In the genomic region with DNA sequence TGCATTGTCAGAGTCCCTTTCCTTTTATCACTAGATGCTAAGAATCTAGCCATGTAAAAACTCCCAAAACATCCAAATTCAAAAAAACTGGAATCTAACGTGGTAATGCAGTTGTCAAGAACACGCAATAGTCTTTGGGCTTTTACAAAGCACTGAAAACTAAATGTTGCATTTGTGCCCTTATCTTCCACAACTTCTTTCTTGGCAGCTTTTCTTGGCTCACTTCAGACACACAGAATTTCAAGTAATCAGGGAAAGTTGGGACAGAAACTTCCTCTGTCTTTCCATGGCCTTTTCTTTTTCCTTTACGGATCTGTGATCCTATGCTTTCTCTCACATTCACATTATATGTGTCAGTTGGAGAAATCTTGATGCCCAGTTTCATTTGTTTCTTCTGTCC, we compare ENCODE assay signal across 14 cellular contexts.
DNase-seq lines count a peak whose midpoint lies in the region; ATAC-seq and TF ChIP-seq lines count a peak whose summit lies in the region.
"Had no signal": no experiment of that assay in that cellular context is flagged by ENCODE, and none has a peak within 500 bp of the region (broad histone marks: within the 10 kb centered on the region; RNA-seq: fewer than 3 reads in every experiment).

No MANE protein-coding gene starts in this region.

- peak overlapping the region; percentile 75 for H2AFZ ChIP-seq in parathyroid adenoma

- H3K36me3 ChIP-seq in parathyroid adenoma (ENCODE audit: control insufficient read depth, insufficient read depth, low read length) (no peaks in the 10 kb centered on the region), uterus (no peaks in the 10 kb centered on the region)
- H3K36me3 ChIP-seq: brain microvascular endothelial cell had no signal

- intact Hi-C loops in left cardiac atrium (cut with DNase I) = loop anchor here in 1 of 2 donors (10.0 kb wide), 1 partner anchor 82 kb away; no protein-coding TSS in a partner anchor
- intact Hi-C loops in uterus (cut with DNase I; ENCODE audit: low total_unique reads) = no loop called here

- H3K27ac ChIP-seq in parathyroid adenoma (peak overlapping the region; percentile 83), uterus (peak overlapping the region; percentile 86 to 87)
- H3K27ac ChIP-seq: HL-60 had no signal

- H3K4me3 ChIP-seq in parathyroid adenoma (ENCODE audit: low read depth, low read length) (no peak overlapping the region), uterus (no peak overlapping the region)

- peaks cover 29% of the 10 kb centered on the region for H3K79me2 ChIP-seq in parathyroid adenoma

- H3K4me3 Mint-ChIP-seq in brain = peak overlapping the region in 1 of 5 experiments; percentile 65
- H3K4me3 Mint-ChIP-seq: activated B cell treated with CpG ODN at 0.5 μM for 24 hours; activated T-cell treated with anti-CD3 and anti-CD28 coated beads, Interleukin-2, amount 50 U/mL, for 24 hours; stimulated activated effector memory CD8-positive, alpha-beta T cell treated with anti-CD3 and anti-CD28 coated beads, Interleukin-12 subunit alpha, Interleukin-12 subunit beta, amount 100 ng/mL, for 72 hours had no signal

- H3K9me3 Mint-ChIP-seq in brain = peaks cover 0 to 2% (median 0%) of the 10 kb centered on the region in 5 experiments
- H3K9me3 Mint-ChIP-seq: activated T-cell treated with anti-CD3 and anti-CD28 coated beads, Interleukin-2, amount 50 U/mL, for 24 hours; stimulated activated effector memory CD8-positive, alpha-beta T cell treated with anti-CD3 and anti-CD28 coated beads, Interleukin-12 subunit alpha, Interleukin-12 subunit beta, amount 100 ng/mL, for 72 hours had no signal

- peak overlapping the region; percentile 8 for H3K4me2 ChIP-seq in parathyroid adenoma (ENCODE audit: low read length)

- H3K4me1 Mint-ChIP-seq in brain = peaks cover 61% of the 10 kb centered on the region

- TF ChIP-seq POLR2A in uterus (IDR thresholded peaks at IDR 0.05) = no peak

- no peaks in the 10 kb centered on the region for H3K9me3 ChIP-seq in parathyroid adenoma (ENCODE audit: control insufficient read depth, low read length)
- no peaks in the 10 kb centered on the region for H3K9me3 ChIP-seq in uterus

- H3K27ac Mint-ChIP-seq in brain = peak overlapping the region in 3 of 5 experiments; percentile 81 to 94 (median 92)
- H3K27ac Mint-ChIP-seq: activated B cell treated with CpG ODN at 0.5 μM for 24 hours; activated T-cell treated with anti-CD3 and anti-CD28 coated beads, Interleukin-2, amount 50 U/mL, for 24 hours; stimulated activated effector memory CD8-positive, alpha-beta T cell treated with anti-CD3 and anti-CD28 coated beads, Interleukin-12 subunit alpha, Interleukin-12 subunit beta, amount 100 ng/mL, for 72 hours had no signal

- DNase-seq in left cardiac atrium (no peak), uterus (no peak), NCI-H128 (lab: John Stamatoyannopoulos, UW; ENCODE audit: unreplicated experiment) (no peak)
- DNase-seq in activated T-cell treated with anti-CD3 and anti-CD28 coated beads, Interleukin-2, amount 50 U/mL, for 1 hour = no peak
- DNase-seq: activated B cell treated with CpG ODN at 0.5 μM for 24 hours; activated T-cell treated with anti-CD3 and anti-CD28 coated beads, Interleukin-2, amount 50 U/mL, for 24 hours; brain microvascular endothelial cell; stimulated activated CD4-positive, alpha-beta T cell treated with anti-CD3 and anti-CD28 coated beads, Interleukin-1b, Interleukin-23, amount 100 ng/mL, for 48 hours had no signal

- no peak overlapping the region for H3K9ac ChIP-seq in parathyroid adenoma

- H3K4me1 ChIP-seq in parathyroid adenoma (peaks cover 25% of the 10 kb centered on the region), uterus (peaks cover 6 to 24% of the 10 kb centered on the region in 2 donors)

- H3K27me3 ChIP-seq in parathyroid adenoma (ENCODE audit: control insufficient read depth, insufficient read depth, low read length) (no peaks in the 10 kb centered on the region), uterus (no peaks in the 10 kb centered on the region)
- H3K27me3 ChIP-seq: brain microvascular endothelial cell had no signal

- H3K27me3 Mint-ChIP-seq in brain = no peaks in the 10 kb centered on the region
- H3K27me3 Mint-ChIP-seq: activated B cell treated with CpG ODN at 0.5 μM for 24 hours; activated T-cell treated with anti-CD3 and anti-CD28 coated beads, Interleukin-2, amount 50 U/mL, for 24 hours had no signal

- no peak for TF ChIP-seq CTCF in brain (conservative IDR thresholded peaks at IDR 0.05)
- no peak for TF ChIP-seq CTCF in parathyroid adenoma (IDR thresholded peaks at IDR 0.05)
- no peak for TF ChIP-seq CTCF in uterus (IDR thresholded peaks at IDR 0.05)

- no peaks in the 10 kb centered on the region for H3K36me3 Mint-ChIP-seq in brain
- H3K36me3 Mint-ChIP-seq: stimulated activated effector memory CD8-positive, alpha-beta T cell treated with anti-CD3 and anti-CD28 coated beads, Interleukin-12 subunit alpha, Interleukin-12 subunit beta, amount 100 ng/mL, for 72 hours had no signal

- peak; percentile 58 to 68 for ATAC-seq in left cardiac atrium
- no peak for ATAC-seq in GM21447 (IDR thresholded peaks at IDR 0.05; ENCODE audit: unreplicated experiment)
- ATAC-seq: SK-N-SH treated with all-trans-retinoic acid at 6 μM for 48 hours; stimulated activated effector memory CD8-positive, alpha-beta T cell treated with anti-CD3 and anti-CD28 coated beads, Interleukin-12 subunit alpha, Interleukin-12 subunit beta, amount 100 ng/mL, for 72 hours had no signal
